ENCODE assay signal across 11 cellular contexts in the genomic region with DNA sequence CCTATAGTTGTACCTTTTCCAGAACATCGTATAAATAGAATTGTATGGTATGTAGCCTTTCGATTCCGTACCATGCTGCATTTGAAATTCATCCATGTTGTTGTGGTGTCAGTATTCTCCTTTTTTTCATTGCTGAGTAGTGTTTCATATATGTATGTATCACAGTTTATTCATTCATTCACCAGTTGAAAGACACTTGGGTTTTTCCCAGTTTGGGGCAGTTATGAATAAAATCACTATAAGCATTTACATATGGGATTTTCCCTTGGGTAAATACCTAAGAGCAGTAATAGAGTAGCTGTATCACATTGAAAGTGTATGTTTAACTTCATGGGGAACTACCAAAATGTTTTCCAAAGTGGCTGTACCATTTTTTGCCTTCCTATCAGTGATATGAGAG. TPM values are rescaled to one million over a fixed set of nuclear protein-coding genes. Genes with fewer than 3 reads are reported as not detected.
DNase-seq lines count a peak whose midpoint lies in the region; ATAC-seq and TF ChIP-seq lines count a peak whose summit lies in the region.
"Had no signal": no experiment of that assay in that cellular context is flagged by ENCODE, and none has a peak within 500 bp of the region (broad histone marks: within the 10 kb centered on the region; RNA-seq: fewer than 3 reads in every experiment).

No MANE protein-coding gene starts in this region.

- POLR2A ChIA-PET in activated B cell treated with CpG ODN at 0.5 μM for 24 hours (lab: Charles Lee): interaction anchor here (0.7 kb wide), 1 partner anchor 80 kb away, joined by 3 read pairs; no protein-coding TSS in a partner anchor

- no peak overlapping the region for H3K27ac ChIP-seq in Peyer's patch
- H3K27ac ChIP-seq in effector memory CD4-positive, alpha-beta T cell (ENCODE audit: insufficient read depth, low read length, poor library complexity, severe bottlenecking): no peak overlapping the region
- H3K27ac ChIP-seq: right lobe of liver, SJSA1 had no signal

- H3K9me3 Mint-ChIP-seq in activated B cell treated with CpG ODN at 0.5 μM for 24 hours: no peaks in the 10 kb centered on the region

- no peak overlapping the region for H3K4me3 Mint-ChIP-seq in activated B cell treated with CpG ODN at 0.5 μM for 24 hours

- TF ChIP-seq CTCF in GM20000 (IDR thresholded peaks at IDR 0.05; ENCODE audit: extremely low read depth, missing control alignments) (no peak), activated B cell treated with CpG ODN at 0.5 μM for 24 hours (IDR thresholded peaks at IDR 0.05) (no peak), Peyer's patch (IDR thresholded peaks at IDR 0.05) (no peak)

- no peaks in the 10 kb centered on the region for H3K27me3 Mint-ChIP-seq in activated B cell treated with CpG ODN at 0.5 μM for 24 hours

- no peaks in the 10 kb centered on the region for H3K27me3 ChIP-seq in Peyer's patch
- no peaks in the 10 kb centered on the region for H3K27me3 ChIP-seq in effector memory CD4-positive, alpha-beta T cell (replicated peaks; ENCODE audit: control insufficient read depth, insufficient read depth, low read length, poor library complexity, severe bottlenecking)
- H3K27me3 ChIP-seq: right lobe of liver, SJSA1 had no signal

- intact Hi-C loops in activated B cell treated with CpG ODN at 0.5 μM for 24 hours (cut with micrococcal nuclease): loop anchor here (1.0 to 5.0 kb wide), 4 partner anchors 16 to 1450 kb away; a partner anchor contains a TSS

- DNase-seq in GM20000 (ENCODE audit: low spot score) (peak; percentile 25), activated B cell treated with CpG ODN at 0.5 μM for 24 hours (no peak), Peyer's patch (no peak), NCI-H2227 (lab: John Stamatoyannopoulos, UW; ENCODE audit: unreplicated experiment) (no peak)
- no peak for DNase-seq in effector memory CD4-positive, alpha-beta T cell
- DNase-seq: hippocampal formation, midbrain, right lobe of liver had no signal

- ATAC-seq in GM18861 (IDR thresholded peaks at IDR 0.05; ENCODE audit: unreplicated experiment) (peak; percentile 98), HG02943 (IDR thresholded peaks at IDR 0.05; ENCODE audit: low read depth, unreplicated experiment) (peak; percentile 79), activated B cell treated with CpG ODN at 0.5 μM for 24 hours (ENCODE audit: low read depth) (peak; percentile 95)
- ATAC-seq: right lobe of liver had no signal

- no peaks in the 10 kb centered on the region for H3K9me3 ChIP-seq in Peyer's patch
- no peaks in the 10 kb centered on the region for H3K9me3 ChIP-seq in effector memory CD4-positive, alpha-beta T cell (ENCODE audit: control insufficient read depth, low read length)
- H3K9me3 ChIP-seq: right lobe of liver, SJSA1 had no signal

- no peak overlapping the region for H3K4me3 ChIP-seq in Peyer's patch
- H3K4me3 ChIP-seq in effector memory CD4-positive, alpha-beta T cell (ENCODE audit: insufficient read depth, low read depth, low read length, poor library complexity, severe bottlenecking): no peak overlapping the region
- H3K4me3 ChIP-seq: right lobe of liver, SJSA1 had no signal

- H3K4me1 ChIP-seq in Peyer's patch: no peaks in the 10 kb centered on the region
- H3K4me1 ChIP-seq in effector memory CD4-positive, alpha-beta T cell (ENCODE audit: control insufficient read depth, insufficient read depth, low read length, poor library complexity, severe bottlenecking): no peaks in the 10 kb centered on the region
- H3K4me1 ChIP-seq: right lobe of liver, SJSA1 had no signal

- H3K36me3 ChIP-seq in Peyer's patch: no peaks in the 10 kb centered on the region
- no peaks in the 10 kb centered on the region for H3K36me3 ChIP-seq in effector memory CD4-positive, alpha-beta T cell (ENCODE audit: control insufficient read depth, insufficient read depth, low read length)
- H3K36me3 ChIP-seq: right lobe of liver had no signal

- H3K27ac Mint-ChIP-seq in activated B cell treated with CpG ODN at 0.5 μM for 24 hours: no peak overlapping the region

- no peaks in the 10 kb centered on the region for H3K36me3 Mint-ChIP-seq in activated B cell treated with CpG ODN at 0.5 μM for 24 hours (ENCODE audit: low read depth)

- CTCF ChIA-PET in activated B cell treated with CpG ODN at 0.5 μM for 24 hours (lab: Charles Lee): interaction anchor here (0.8 kb wide), 1 partner anchor 97 kb away, joined by 3 read pairs; no protein-coding TSS in a partner anchor

- TF ChIP-seq POLR2A in Peyer's patch (IDR thresholded peaks at IDR 0.05): no peak

- H3K4me1 Mint-ChIP-seq in activated B cell treated with CpG ODN at 0.5 μM for 24 hours: peaks cover 12% of the 10 kb centered on the region

RNA-seq across cellular contexts. Expression of a gene that starts 16.1 kb away (rescaled TPM):
- total RNA-seq in activated B cell treated with CpG ODN at 0.5 μM for 24 hours: 16.8 and 17.5 TPM in 2 replicates
- total RNA-seq in Peyer's patch: 10 to 100 TPM in 2 of 4 donors, 1 to 10 TPM in 2; 5.0 to 22.1 (median 8.4) TPM
